In the genomic region with DNA sequence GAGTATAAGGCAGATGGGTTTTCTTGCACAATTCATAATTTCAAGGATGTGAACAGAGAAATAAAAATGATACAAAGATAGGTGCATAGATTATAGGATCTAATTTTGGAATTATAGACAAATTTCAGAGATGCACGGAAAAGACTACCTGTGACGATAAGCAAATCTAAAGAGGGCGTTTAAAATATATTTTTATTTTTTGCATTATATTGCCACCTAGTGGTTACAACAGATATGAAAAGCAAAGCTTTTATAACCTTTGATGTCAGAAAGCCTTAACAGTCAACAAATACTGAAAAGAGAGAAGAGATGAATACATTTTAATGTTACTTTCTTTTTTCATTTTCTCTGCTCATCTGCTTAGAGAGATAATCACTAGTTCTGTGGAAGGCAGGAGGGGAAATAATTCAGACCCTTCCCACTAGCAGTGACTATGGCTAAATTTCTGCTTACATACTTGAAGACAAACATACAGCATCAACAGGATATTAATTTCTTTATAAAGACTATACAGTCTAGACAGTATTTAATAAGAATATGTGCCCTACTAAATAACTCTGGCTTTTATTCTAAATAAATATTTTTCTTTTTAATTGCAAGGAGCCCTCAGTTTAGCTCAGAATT, we compare ENCODE assay signal across 9 cellular contexts. TPM values are rescaled to one million over a fixed set of nuclear protein-coding genes. Genes with fewer than 3 reads are reported as not detected.
DNase-seq lines count a peak whose midpoint lies in the region; ATAC-seq, FAIRE-seq and TF ChIP-seq lines count a peak whose summit lies in the region.
"Had no signal": no experiment of that assay in that cellular context is flagged by ENCODE, and none has a peak within 500 bp of the region (broad histone marks: within the 10 kb centered on the region; RNA-seq: fewer than 3 reads in every experiment).

No MANE protein-coding gene starts in this region.

- no peaks in the 10 kb centered on the region for H3K27me3 Mint-ChIP-seq in astrocyte (ENCODE audit: low read depth, unreplicated experiment)

- H2AFZ ChIP-seq in astrocyte (ENCODE audit: low read depth, low read length), result no peak overlapping the region

- TF ChIP-seq RAD21 in liver (IDR thresholded peaks at IDR 0.05), result peak; percentile 69 to 73

- H3K9me3 Mint-ChIP-seq in astrocyte (ENCODE audit: unreplicated experiment), result no peaks in the 10 kb centered on the region
- H3K9me3 Mint-ChIP-seq: activated naive CD8-positive, alpha-beta T cell treated with anti-CD3 and anti-CD28 coated beads, Interleukin-2, amount 10 ng/mL, durations not matched to agents 7 days and 5 days had no signal

- H3K27me3 ChIP-seq in astrocyte (ENCODE audit: insufficient read depth, low read length), result no peaks in the 10 kb centered on the region
- no peaks in the 10 kb centered on the region for H3K27me3 ChIP-seq in liver (ENCODE audit: control insufficient read depth in 4 of 4, insufficient read depth in 4 of 4, low read length in 3 of 4)

- DNase-seq in NOMO-1 treated with DMSO at 0.1 percent for 48 hours (lab: John Stamatoyannopoulos, UW; ENCODE audit: unreplicated experiment), result peak; percentile 14
- no peak for DNase-seq in NOMO-1 treated with dmso at 0.1 percent for 144 hours (lab: John Stamatoyannopoulos, UW; ENCODE audit: unreplicated experiment)
- peak; percentile 37 for DNase-seq in NCI-H2029 (lab: John Stamatoyannopoulos, UW)
- peak; percentile 1 for DNase-seq in astrocyte (ENCODE audit: low read depth)
- no peak for DNase-seq in activated T-cell treated with anti-CD3 and anti-CD28 coated beads for 4 hours
- no peak for DNase-seq in cerebellar nuclear complex (lab: John Stamatoyannopoulos, UW)
- DNase-seq: activated naive CD8-positive, alpha-beta T cell treated with anti-CD3 and anti-CD28 coated beads, Interleukin-2, amount 10 ng/mL, durations not matched to agents 7 days and 5 days had no signal

- no peaks in the 10 kb centered on the region for H3K4me1 ChIP-seq in astrocyte (ENCODE audit: insufficient read depth, low read length)
- no peaks in the 10 kb centered on the region for H3K4me1 ChIP-seq in liver (ENCODE audit: control insufficient read depth in 4 of 4, insufficient read depth in 4 of 4, low read length in 3 of 4)

- no peaks in the 10 kb centered on the region for H3K79me2 ChIP-seq in astrocyte (ENCODE audit: insufficient read depth, low read length)

- no peak overlapping the region for H3K27ac Mint-ChIP-seq in astrocyte (ENCODE audit: unreplicated experiment)
- H3K27ac Mint-ChIP-seq: activated naive CD8-positive, alpha-beta T cell treated with anti-CD3 and anti-CD28 coated beads, Interleukin-2, amount 10 ng/mL, durations not matched to agents 7 days and 5 days had no signal

- no peaks in the 10 kb centered on the region for H3K4me1 Mint-ChIP-seq in astrocyte (ENCODE audit: low read depth, unreplicated experiment)
- H3K4me1 Mint-ChIP-seq: activated naive CD8-positive, alpha-beta T cell treated with anti-CD3 and anti-CD28 coated beads, Interleukin-2, amount 10 ng/mL, durations not matched to agents 7 days and 5 days had no signal

- H3K9me3 ChIP-seq in astrocyte (ENCODE audit: insufficient read depth, low read depth, low read length) (no peaks in the 10 kb centered on the region), liver (ENCODE audit: control insufficient read depth in 4 of 4, low read length in 3 of 4) (no peaks in the 10 kb centered on the region)

- H3K4me2 ChIP-seq in astrocyte (ENCODE audit: low read length), result no peak overlapping the region

- TF ChIP-seq CTCF in astrocyte (IDR thresholded peaks at IDR 0.05; ENCODE audit: insufficient read depth, low read depth, low read length), result peak; percentile 46
- TF ChIP-seq CTCF in liver (IDR thresholded peaks at IDR 0.05; ENCODE audit: low read depth, low read length, missing input control), result peak; percentile 57

- under 1% methylated on average over 3 of the region's 3 CpGs for WGBS in liver

- H3K9ac ChIP-seq in astrocyte (ENCODE audit: low read length) (no peak overlapping the region), liver (ENCODE audit: low read depth in 1 of 2, low read length in 2 of 2) (no peak overlapping the region)

- FAIRE-seq in astrocyte (lab: Jason Lieb, UNC), result no peak

- no peak overlapping the region for H3K4me3 Mint-ChIP-seq in astrocyte (ENCODE audit: unreplicated experiment)
- H3K4me3 Mint-ChIP-seq: activated naive CD8-positive, alpha-beta T cell treated with anti-CD3 and anti-CD28 coated beads, Interleukin-2, amount 10 ng/mL, durations not matched to agents 7 days and 5 days had no signal

- no peak overlapping the region for H3K27ac ChIP-seq in astrocyte (ENCODE audit: low read depth, low read length)
- no peak overlapping the region for H3K27ac ChIP-seq in liver (ENCODE audit: low read depth in 1 of 2, low read length in 2 of 2)

- H3K4me3 ChIP-seq in astrocyte (ENCODE audit: insufficient read depth, low read depth, low read length) (no peak overlapping the region), liver (ENCODE audit: low read depth in 1 of 3, low read length in 3 of 3) (no peak overlapping the region)

- H3K36me3 ChIP-seq in astrocyte (ENCODE audit: insufficient read depth, low read length), result no peaks in the 10 kb centered on the region
- H3K36me3 ChIP-seq in liver (ENCODE audit: control insufficient read depth in 4 of 4, insufficient read depth in 3 of 4, low read depth in 1 of 4, low read length in 3 of 4), result no peaks in the 10 kb centered on the region

- H3K36me3 Mint-ChIP-seq in astrocyte (ENCODE audit: low read depth, unreplicated experiment), result no peaks in the 10 kb centered on the region
- H3K36me3 Mint-ChIP-seq: activated naive CD8-positive, alpha-beta T cell treated with anti-CD3 and anti-CD28 coated beads, Interleukin-2, amount 10 ng/mL, durations not matched to agents 7 days and 5 days had no signal

- no peaks in the 10 kb centered on the region for H4K20me1 ChIP-seq in astrocyte (ENCODE audit: insufficient read depth, low read length)

- ATAC-seq in HG02759 (IDR thresholded peaks at IDR 0.05; ENCODE audit: unreplicated experiment), result peak; percentile 68

TF ChIP-seq in liver, 16 proteins besides CTCF, POLR2A, EP300 and RAD21:
- no peak for TF ChIP-seq NR2F2 (IDR thresholded peaks at IDR 0.05)
- TF ChIP-seq TAF1 (conservative IDR thresholded peaks at IDR 0.05), result no peak
- no peak for TF ChIP-seq RXRA (IDR thresholded peaks at IDR 0.05)
- no peak for TF ChIP-seq HNF4G (IDR thresholded peaks at IDR 0.05)
- TF ChIP-seq JUND (IDR thresholded peaks at IDR 0.05), result no peak
- TF ChIP-seq, protein P1, sequence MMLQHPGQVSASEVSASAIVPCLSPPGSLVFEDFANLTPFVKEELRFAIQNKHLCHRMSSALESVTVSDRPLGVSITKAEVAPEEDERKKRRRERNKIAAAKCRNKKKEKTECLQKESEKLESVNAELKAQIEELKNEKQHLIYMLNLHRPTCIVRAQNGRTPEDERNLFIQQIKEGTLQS (IDR thresholded peaks at IDR 0.05), result no peak
- TF ChIP-seq, protein P2, sequence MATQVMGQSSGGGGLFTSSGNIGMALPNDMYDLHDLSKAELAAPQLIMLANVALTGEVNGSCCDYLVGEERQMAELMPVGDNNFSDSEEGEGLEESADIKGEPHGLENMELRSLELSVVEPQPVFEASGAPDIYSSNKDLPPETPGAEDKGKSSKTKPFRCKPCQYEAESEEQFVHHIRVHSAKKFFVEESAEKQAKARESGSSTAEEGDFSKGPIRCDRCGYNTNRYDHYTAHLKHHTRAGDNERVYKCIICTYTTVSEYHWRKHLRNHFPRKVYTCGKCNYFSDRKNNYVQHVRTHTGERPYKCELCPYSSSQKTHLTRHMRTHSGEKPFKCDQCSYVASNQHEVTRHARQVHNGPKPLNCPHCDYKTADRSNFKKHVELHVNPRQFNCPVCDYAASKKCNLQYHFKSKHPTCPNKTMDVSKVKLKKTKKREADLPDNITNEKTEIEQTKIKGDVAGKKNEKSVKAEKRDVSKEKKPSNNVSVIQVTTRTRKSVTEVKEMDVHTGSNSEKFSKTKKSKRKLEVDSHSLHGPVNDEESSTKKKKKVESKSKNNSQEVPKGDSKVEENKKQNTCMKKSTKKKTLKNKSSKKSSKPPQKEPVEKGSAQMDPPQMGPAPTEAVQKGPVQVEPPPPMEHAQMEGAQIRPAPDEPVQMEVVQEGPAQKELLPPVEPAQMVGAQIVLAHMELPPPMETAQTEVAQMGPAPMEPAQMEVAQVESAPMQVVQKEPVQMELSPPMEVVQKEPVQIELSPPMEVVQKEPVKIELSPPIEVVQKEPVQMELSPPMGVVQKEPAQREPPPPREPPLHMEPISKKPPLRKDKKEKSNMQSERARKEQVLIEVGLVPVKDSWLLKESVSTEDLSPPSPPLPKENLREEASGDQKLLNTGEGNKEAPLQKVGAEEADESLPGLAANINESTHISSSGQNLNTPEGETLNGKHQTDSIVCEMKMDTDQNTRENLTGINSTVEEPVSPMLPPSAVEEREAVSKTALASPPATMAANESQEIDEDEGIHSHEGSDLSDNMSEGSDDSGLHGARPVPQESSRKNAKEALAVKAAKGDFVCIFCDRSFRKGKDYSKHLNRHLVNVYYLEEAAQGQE (IDR thresholded peaks at IDR 0.05), result no peak
- no peak for TF ChIP-seq SP1 (IDR thresholded peaks at IDR 0.05)
- no peak for TF ChIP-seq FOXA1 (IDR thresholded peaks at IDR 0.05)
- no peak for TF ChIP-seq EGR1 (IDR thresholded peaks at IDR 0.05; ENCODE audit: low read depth in 2 of 2)

RNA-seq across cellular contexts. Expression of a gene that starts 46.3 kb away (rescaled TPM):
- 1.2 and 1.5 TPM in 2 replicates for total RNA-seq in astrocyte
- 1 to 10 TPM in 1 of 2 donors, under 1 TPM in 1; 0.08 to 4.2 TPM for total RNA-seq in liver
- polyA plus RNA-seq in liver, result under 1 TPM; 0.09 to 0.25 TPM
- total RNA-seq: activated naive CD8-positive, alpha-beta T cell treated with anti-CD3 and anti-CD28 coated beads, Interleukin-2, amount 10 ng/mL, durations not matched to agents 7 days and 5 days had no signal

Comparison
In these comparisons a context has a peak if more than half of its experiments do, and no peak if none do; other contexts are left out.
1. DNase-seq: peak in NOMO-1 treated with DMSO at 0.1 percent for 48 hours (single experiment), NCI-H2029 (single experiment) and astrocyte (single experiment); none in NOMO-1 treated with dmso at 0.1 percent for 144 hours (single experiment), activated T-cell treated with anti-CD3 and anti-CD28 coated beads for 4 hours (single experiment) and cerebellar nuclear complex (0 of 2).